In the genomic region with DNA sequence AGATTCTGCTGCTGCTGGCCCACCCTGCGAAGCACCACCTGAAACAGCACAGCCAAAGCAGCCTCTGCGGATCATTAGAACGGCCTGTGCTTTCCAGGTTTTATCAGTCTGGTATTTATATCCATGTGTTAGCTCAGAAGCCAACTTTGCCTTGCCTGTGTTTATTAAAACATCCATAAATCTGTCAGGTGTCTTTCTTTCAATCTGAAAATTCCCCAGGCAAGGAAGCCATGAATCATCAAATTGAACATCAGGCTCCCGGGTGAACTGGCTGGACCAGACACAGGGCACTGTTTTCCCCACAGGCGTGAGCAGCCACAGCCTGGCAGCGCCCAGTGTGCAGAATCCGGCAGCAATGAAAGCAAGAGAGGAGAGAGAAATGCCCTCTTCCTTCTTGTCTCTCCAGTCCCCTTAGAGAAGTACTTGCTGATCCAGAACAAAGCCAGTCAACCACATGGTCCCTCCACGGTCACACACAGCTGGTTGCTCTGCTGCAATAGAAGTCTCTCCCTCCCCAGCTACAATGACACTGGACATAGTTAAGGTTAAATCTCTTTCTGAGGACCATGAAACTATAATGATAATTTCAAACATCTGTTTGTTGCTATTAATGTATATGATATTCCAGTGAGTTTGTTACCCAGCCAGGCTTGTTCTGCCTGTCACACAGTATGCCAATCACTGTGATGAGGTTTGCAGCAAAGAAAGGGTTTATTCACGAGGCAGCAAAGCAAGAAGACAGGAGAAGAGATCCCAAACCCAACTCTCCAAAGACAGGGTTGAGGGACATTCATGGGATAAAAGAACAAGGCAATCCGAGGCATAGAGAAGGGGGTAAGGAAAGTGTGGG, we compare ENCODE assay signal across 30 cellular contexts.
DNase-seq lines count a peak whose midpoint lies in the region; ATAC-seq, FAIRE-seq and TF ChIP-seq lines count a peak whose summit lies in the region.
"Had no signal": no experiment of that assay in that cellular context is flagged by ENCODE, and none has a peak within 500 bp of the region (broad histone marks: within the 10 kb centered on the region; RNA-seq: fewer than 3 reads in every experiment).

No MANE protein-coding gene starts in this region.

- FAIRE-seq in HTR-8/SVneo (lab: Jason Lieb, UNC) = no peak
- FAIRE-seq: G401.6, HepG2 had no signal

- TF ChIP-seq CTCF in C4-2B (conservative IDR thresholded peaks at IDR 0.05) = no peak
- TF ChIP-seq CTCF in sigmoid colon (IDR thresholded peaks at IDR 0.05) = no peak

- peak; percentile 38 for DNase-seq in HTR-8/SVneo (ENCODE audit: insufficient read length, low spot score)
- DNase-seq in sigmoid colon = no peak
- no peak for DNase-seq in activated CD4-positive, alpha-beta T cell treated with anti-CD3 and anti-CD28 coated beads for 36 hours
- no peak for DNase-seq in NOMO-1 treated with DMSO at 0.1 percent for 48 hours (lab: John Stamatoyannopoulos, UW; ENCODE audit: unreplicated experiment)
- DNase-seq: activated B cell treated with CpG ODN at 0.5 μM for 24 hours; activated CD4-positive, alpha-beta T cell treated with anti-CD3 and anti-CD28 coated beads, Interleukin-2, amount 50 U/mL, for 4 hours; activated gamma-delta T cell treated with Interleukin-2 at 50 U/mL for 16 hours; activated naive CD8-positive, alpha-beta T cell treated with anti-CD3 and anti-CD28 coated beads, Interleukin-2, amount 50 U/mL, for 24 hours; CD8-positive, alpha-beta memory T cell; cerebellar nuclear complex; DMS53; heart right ventricle; Kasumi-1; left ventricle myocardium inferior; naive thymus-derived CD4-positive, alpha-beta T cell; NCI-H1048; NCI-H2029; NCI-H226; NCI-H774; stimulated activated naive CD8-positive, alpha-beta T cell treated with anti-CD3 and anti-CD28 coated beads, Interleukin-15, Interleukin-2, amounts not matched to agents 100 U/mL and 50 U/mL, for 24 hours; T-helper 9 cell had no signal

- H3K9me3 Mint-ChIP-seq in activated CD4-positive, alpha-beta T cell treated with anti-CD3 and anti-CD28 coated beads for 36 hours (ENCODE audit: low read depth) = no peaks in the 10 kb centered on the region
- H3K9me3 Mint-ChIP-seq: activated B cell treated with CpG ODN at 0.5 μM for 24 hours; activated naive CD8-positive, alpha-beta T cell treated with anti-CD3 and anti-CD28 coated beads, Interleukin-2, amount 50 U/mL, for 24 hours; CD8-positive, alpha-beta memory T cell; GM23338; mesothelial cell of epicardium had no signal

- H3K27me3 ChIP-seq in esophagus (ENCODE audit: control insufficient read depth in 1 of 2, insufficient read depth in 2 of 2, low read length in 2 of 2) (no peaks in the 10 kb centered on the region), sigmoid colon (no peaks in the 10 kb centered on the region)
- H3K27me3 ChIP-seq: heart right ventricle, right atrium auricular region had no signal

- no peaks in the 10 kb centered on the region for H3K36me3 ChIP-seq in esophagus (ENCODE audit: control insufficient read depth in 2 of 2, insufficient read depth in 2 of 2, low read length in 1 of 2)
- H3K36me3 ChIP-seq in sigmoid colon = no peaks in the 10 kb centered on the region
- H3K36me3 ChIP-seq: heart right ventricle, left ventricle myocardium inferior, right atrium auricular region, thoracic aorta had no signal

- no peak for TF ChIP-seq EP300 in sigmoid colon (IDR thresholded peaks at IDR 0.05)

- H3K27ac ChIP-seq in C4-2B = peak overlapping the region; percentile 42
- peak overlapping the region; percentile 45 to 77 for H3K27ac ChIP-seq in esophagus (ENCODE audit: low read depth in 2 of 2, low read length in 1 of 2)
- H3K27ac ChIP-seq in sigmoid colon = peak overlapping the region in 3 of 4 donors; percentile 15 to 59 (median 45)
- H3K27ac ChIP-seq: heart right ventricle, left ventricle myocardium inferior, right atrium auricular region, thoracic aorta had no signal

- CTCF ChIA-PET in activated CD4-positive, alpha-beta T cell treated with anti-CD3 and anti-CD28 coated beads for 36 hours (lab: Charles Lee) = no interaction called here

- no peaks in the 10 kb centered on the region for H3K27me3 Mint-ChIP-seq in activated CD4-positive, alpha-beta T cell treated with anti-CD3 and anti-CD28 coated beads for 36 hours
- H3K27me3 Mint-ChIP-seq: activated B cell treated with CpG ODN at 0.5 μM for 24 hours; activated naive CD8-positive, alpha-beta T cell treated with anti-CD3 and anti-CD28 coated beads, Interleukin-2, amount 50 U/mL, for 24 hours; naive thymus-derived CD4-positive, alpha-beta T cell had no signal

- H3K9me3 ChIP-seq in esophagus (ENCODE audit: control insufficient read depth in 2 of 2, insufficient read depth in 1 of 2, low read depth in 1 of 2, low read length in 1 of 2) (no peaks in the 10 kb centered on the region), sigmoid colon (no peaks in the 10 kb centered on the region)
- H3K9me3 ChIP-seq: heart right ventricle, left ventricle myocardium inferior, right atrium auricular region, thoracic aorta had no signal

- no peak for ATAC-seq in activated CD4-positive, alpha-beta T cell treated with anti-CD3 and anti-CD28 coated beads for 36 hours
- no peak for ATAC-seq in GM19023 (IDR thresholded peaks at IDR 0.05; ENCODE audit: unreplicated experiment)
- ATAC-seq: activated naive CD8-positive, alpha-beta T cell treated with anti-CD3 and anti-CD28 coated beads, Interleukin-2, amount 50 U/mL, for 24 hours; GM23338; HepG2; naive thymus-derived CD4-positive, alpha-beta T cell; stimulated activated naive CD8-positive, alpha-beta T cell treated with anti-CD3 and anti-CD28 coated beads, Interleukin-15, Interleukin-2, amounts not matched to agents 100 U/mL and 50 U/mL, for 24 hours had no signal

- POLR2A ChIA-PET in activated CD4-positive, alpha-beta T cell treated with anti-CD3 and anti-CD28 coated beads for 36 hours (lab: Charles Lee) = no interaction called here

- H3K4me1 ChIP-seq in esophagus (ENCODE audit: control insufficient read depth in 2 of 2, insufficient read depth in 2 of 2, low read length in 1 of 2) (peaks cover 0 to 9% of the 10 kb centered on the region in 2 donors), sigmoid colon (peaks cover 0 to 29% (median 26%) of the 10 kb centered on the region in 4 donors)
- H3K4me1 ChIP-seq: heart right ventricle, left ventricle myocardium inferior, right atrium auricular region had no signal

- H3K4me3 Mint-ChIP-seq in activated CD4-positive, alpha-beta T cell treated with anti-CD3 and anti-CD28 coated beads for 36 hours = no peak overlapping the region
- H3K4me3 Mint-ChIP-seq: activated B cell treated with CpG ODN at 0.5 μM for 24 hours; activated naive CD8-positive, alpha-beta T cell treated with anti-CD3 and anti-CD28 coated beads, Interleukin-2, amount 50 U/mL, for 24 hours; CD8-positive, alpha-beta memory T cell; GM23338; mesothelial cell of epicardium; naive thymus-derived CD4-positive, alpha-beta T cell had no signal

- no peak for TF ChIP-seq POLR2A in sigmoid colon (IDR thresholded peaks at IDR 0.05)

- H3K36me3 Mint-ChIP-seq in activated CD4-positive, alpha-beta T cell treated with anti-CD3 and anti-CD28 coated beads for 36 hours (ENCODE audit: low read depth) = no peaks in the 10 kb centered on the region
- H3K36me3 Mint-ChIP-seq: CD8-positive, alpha-beta memory T cell; mesothelial cell of epicardium; naive thymus-derived CD4-positive, alpha-beta T cell had no signal

- no peak overlapping the region for H3K27ac Mint-ChIP-seq in activated CD4-positive, alpha-beta T cell treated with anti-CD3 and anti-CD28 coated beads for 36 hours
- H3K27ac Mint-ChIP-seq: activated B cell treated with CpG ODN at 0.5 μM for 24 hours; activated naive CD8-positive, alpha-beta T cell treated with anti-CD3 and anti-CD28 coated beads, Interleukin-2, amount 50 U/mL, for 24 hours; CD8-positive, alpha-beta memory T cell; GM23338; mesothelial cell of epicardium; naive thymus-derived CD4-positive, alpha-beta T cell had no signal

- 50 to 57% methylated on average over 10 of the region's 10 CpGs for WGBS in esophagus, 2 donors
- WGBS in sigmoid colon, 2 donors = 68 to 73% methylated on average over 10 of the region's 10 CpGs

- H3K4me3 ChIP-seq in esophagus (ENCODE audit: low read depth in 1 of 2, low read length in 2 of 2) (no peak overlapping the region), sigmoid colon (no peak overlapping the region)
- H3K4me3 ChIP-seq: GM23338, heart right ventricle, left ventricle myocardium inferior, right atrium auricular region, thoracic aorta had no signal

- intact Hi-C loops in sigmoid colon (cut with DNase I) = no loop called here
- intact Hi-C loops in activated CD4-positive, alpha-beta T cell treated with anti-CD3 and anti-CD28 coated beads for 36 hours (cut with DNase I, micrococcal nuclease) = no loop called here

- H3K4me1 Mint-ChIP-seq in activated CD4-positive, alpha-beta T cell treated with anti-CD3 and anti-CD28 coated beads for 36 hours = no peaks in the 10 kb centered on the region
- H3K4me1 Mint-ChIP-seq: activated B cell treated with CpG ODN at 0.5 μM for 24 hours; activated naive CD8-positive, alpha-beta T cell treated with anti-CD3 and anti-CD28 coated beads, Interleukin-2, amount 50 U/mL, for 24 hours; CD8-positive, alpha-beta memory T cell; GM23338; naive thymus-derived CD4-positive, alpha-beta T cell had no signal
